Comparison of ENCODE assay signal across 13 cellular contexts in the genomic region with DNA sequence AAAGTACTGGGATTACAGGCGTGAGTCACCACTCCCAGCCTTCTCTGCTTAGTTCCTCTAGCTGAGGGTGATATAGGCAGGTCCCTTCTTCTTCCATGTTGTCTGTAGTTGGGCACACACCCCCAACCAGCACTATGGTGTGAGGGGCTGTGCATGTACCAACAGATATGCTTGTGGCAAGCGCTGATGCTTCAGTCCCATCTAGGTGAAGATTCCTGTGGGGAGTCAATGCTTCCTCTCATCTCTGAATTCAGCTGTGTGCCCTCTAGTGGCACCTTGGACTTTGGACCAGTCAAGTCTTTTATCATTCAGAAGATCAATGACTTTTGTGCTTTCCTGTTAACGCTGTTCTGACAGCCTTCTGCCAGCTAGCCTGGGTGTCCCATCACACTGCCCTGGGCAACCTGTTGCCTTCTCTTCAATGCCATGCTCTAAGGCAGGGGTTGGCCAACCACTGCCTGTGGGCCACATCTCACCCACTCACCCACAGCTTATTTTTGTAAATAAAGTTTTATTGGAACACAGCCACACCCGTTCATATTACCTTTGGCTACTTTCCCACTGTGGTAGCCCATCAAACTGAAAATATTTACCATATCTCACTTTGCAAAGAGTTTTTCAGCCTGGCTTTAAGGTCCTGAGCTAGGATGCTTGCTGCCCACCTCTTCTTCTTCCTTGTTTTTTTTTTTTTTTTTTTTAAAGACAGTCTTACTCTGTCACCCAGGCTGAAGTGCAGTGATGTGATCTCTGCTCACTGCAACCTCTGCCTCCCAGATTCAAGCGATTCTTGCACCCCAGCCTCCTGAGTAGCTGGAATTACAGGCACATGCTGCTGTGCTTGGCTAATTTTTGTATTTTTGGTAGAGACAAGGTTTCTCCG. TPM values are rescaled to one million over a fixed set of nuclear protein-coding genes. Genes with fewer than 3 reads are reported as not detected.
DNase-seq lines count a peak whose midpoint lies in the region; ATAC-seq and TF ChIP-seq lines count a peak whose summit lies in the region.
"Had no signal": no experiment of that assay in that cellular context is flagged by ENCODE, and none has a peak within 500 bp of the region (broad histone marks: within the 10 kb centered on the region; RNA-seq: fewer than 3 reads in every experiment).

No MANE protein-coding gene starts in this region.

- no peak; the same call in 1 of the 2 replicates for TF ChIP-seq RAD21 in IMR-90 (IDR thresholded peaks at IDR 0.05; ENCODE audit: low read length)

- H3K9me3 Mint-ChIP-seq in WTC11 = peaks cover 14% of the 10 kb centered on the region
- H3K9me3 Mint-ChIP-seq in stimulated activated memory B cell treated with anti-CD40 and anti-IgM and Interleukin-4, amounts not matched to agents 10 μg/mL and 1 μg/mL and 100 μg/mL, for 72 hours = peaks cover 14% of the 10 kb centered on the region

- intact Hi-C loops in IMR-90 (cut with micrococcal nuclease) = no loop called here
- intact Hi-C loops in left colon (cut with DNase I, micrococcal nuclease) = no loop called here

- no peak overlapping the region for H3K23ac ChIP-seq in IMR-90 (ENCODE audit: low read depth, low read length)

- no peak for ATAC-seq in IMR-90 (ENCODE audit: low read depth)
- peak; percentile 74 for ATAC-seq in WTC11
- peak; percentile 46 for ATAC-seq in left colon
- no peak for ATAC-seq in stimulated activated memory B cell treated with anti-CD40 and anti-IgM and Interleukin-4, amounts not matched to agents 10 μg/mL and 1 μg/mL and 100 μg/mL, for 72 hours
- ATAC-seq: naive thymus-derived CD4-positive, alpha-beta T cell had no signal

- no peaks in the 10 kb centered on the region for H3K27me3 ChIP-seq in IMR-90 (ENCODE audit: control insufficient read depth, insufficient read depth, low read length)

- H3K4ac ChIP-seq in IMR-90 (ENCODE audit: low read depth, low read length) = no peak overlapping the region

- peaks cover 6% of the 10 kb centered on the region for H4K20me1 ChIP-seq in IMR-90 (ENCODE audit: insufficient read depth, low read length)

- H3K9ac ChIP-seq in IMR-90 (ENCODE audit: low read depth, low read length) = no peak overlapping the region

- H3K4me3 ChIP-seq in IMR-90 (ENCODE audit: insufficient read depth, low read depth, low read length) = no peak overlapping the region

- H2BK5ac ChIP-seq in IMR-90 (ENCODE audit: low read depth, low read length, poor library complexity, severe bottlenecking) = no peak overlapping the region

- no peak overlapping the region for H4K8ac ChIP-seq in IMR-90 (ENCODE audit: low read depth in 2 of 2, low read length in 2 of 2)

- H3K36me3 Mint-ChIP-seq in WTC11 = peaks cover 10% of the 10 kb centered on the region; the same call in 1 of the 2 replicates
- no peaks in the 10 kb centered on the region for H3K36me3 Mint-ChIP-seq in stimulated activated memory B cell treated with anti-CD40 and anti-IgM and Interleukin-4, amounts not matched to agents 10 μg/mL and 1 μg/mL and 100 μg/mL, for 72 hours

- WGBS in IMR-90 (ENCODE audit: extremely low coverage in 2 of 2, insufficient read length in 1 of 2), 2 experiments = 80% methylated on average over 2 of the region's 6 CpGs; no CpG with 5 or more reads in 1 of the 2 experiments

- POLR2A ChIA-PET in IMR-90 (lab: Charles Lee; ENCODE audit: unreplicated experiment) (no interaction called here), WTC11 (lab: Charles Lee) (no interaction called here)

- no peak for TF ChIP-seq POLR2A in IMR-90 (IDR thresholded peaks at IDR 0.05; ENCODE audit: low read depth, low read length)

- peak; percentile 35 for TF ChIP-seq CTCF in C4-2B (conservative IDR thresholded peaks at IDR 0.05)
- peak; percentile 28; the same call in 1 of the 2 replicates for TF ChIP-seq CTCF in IMR-90 (conservative IDR thresholded peaks at IDR 0.05; ENCODE audit: low read depth, low read length)
- TF ChIP-seq CTCF in WTC11 (IDR thresholded peaks at IDR 0.05) = no peak

- H3K4me1 Mint-ChIP-seq in WTC11 = peaks cover 15% of the 10 kb centered on the region
- no peaks in the 10 kb centered on the region for H3K4me1 Mint-ChIP-seq in stimulated activated memory B cell treated with anti-CD40 and anti-IgM and Interleukin-4, amounts not matched to agents 10 μg/mL and 1 μg/mL and 100 μg/mL, for 72 hours
- H3K4me1 Mint-ChIP-seq: activated B cell treated with CpG ODN at 0.5 μM for 24 hours had no signal

- peak overlapping the region; percentile 1; the same call in 1 of the 2 replicates for H2AK5ac ChIP-seq in IMR-90 (ENCODE audit: low read depth, low read length)

- H3K9me1 ChIP-seq in IMR-90 (ENCODE audit: insufficient read depth, low read length) = peaks cover under 1% of the 10 kb centered on the region

- no peak overlapping the region for H3K27ac Mint-ChIP-seq in WTC11
- H3K27ac Mint-ChIP-seq in stimulated activated memory B cell treated with anti-CD40 and anti-IgM and Interleukin-4, amounts not matched to agents 10 μg/mL and 1 μg/mL and 100 μg/mL, for 72 hours = no peak overlapping the region
- H3K27ac Mint-ChIP-seq: activated B cell treated with CpG ODN at 0.5 μM for 24 hours; naive thymus-derived CD4-positive, alpha-beta T cell had no signal

- H3K79me1 ChIP-seq in IMR-90 (ENCODE audit: low read depth in 1 of 2, low read length in 2 of 2) = peaks cover 31 to 54% of the 10 kb centered on the region in 2 experiments

- no peak overlapping the region for H2BK20ac ChIP-seq in IMR-90 (ENCODE audit: low read depth, low read length)

- DNase-seq in IMR-90 = no peak
- DNase-seq in WTC11 (ENCODE audit: low spot score) = peak; percentile 38
- DNase-seq in left colon = no peak
- DNase-seq in islet precursor cell = no peak
- no peak for DNase-seq in NCI-H1092 treated with DMSO at 0.1 percent for 48 hours (lab: John Stamatoyannopoulos, UW)
- DNase-seq in ecto neural progenitor cell (ENCODE audit: low spot score) = no peak
- DNase-seq: activated B cell treated with CpG ODN at 0.5 μM for 24 hours; activated T-cell treated with anti-CD3 and anti-CD28 coated beads, Interleukin-2, amount 50 U/mL, for 1 hour; amniotic stem cell; naive thymus-derived CD4-positive, alpha-beta T cell; stimulated activated CD4-positive, alpha-beta T cell treated with anti-CD3 and anti-CD28 coated beads, Interleukin-12 subunit alpha, Interleukin-12 subunit beta, amount 100 ng/mL, for 4 hours had no signal

- no peak overlapping the region for H2BK120ac ChIP-seq in IMR-90 (ENCODE audit: low read depth, low read length)

- H3K4me3 Mint-ChIP-seq in WTC11 = no peak overlapping the region
- no peak overlapping the region for H3K4me3 Mint-ChIP-seq in stimulated activated memory B cell treated with anti-CD40 and anti-IgM and Interleukin-4, amounts not matched to agents 10 μg/mL and 1 μg/mL and 100 μg/mL, for 72 hours
- H3K4me3 Mint-ChIP-seq: activated B cell treated with CpG ODN at 0.5 μM for 24 hours; naive thymus-derived CD4-positive, alpha-beta T cell had no signal

- H3K56ac ChIP-seq in IMR-90 (ENCODE audit: extremely low read depth, insufficient read depth, low read length) = no peak overlapping the region

- H3K4me2 ChIP-seq in IMR-90 (ENCODE audit: low read depth, low read length) = no peak overlapping the region

- no peak overlapping the region for H4K5ac ChIP-seq in IMR-90 (ENCODE audit: low read depth, low read length)

- no peak overlapping the region for H3K14ac ChIP-seq in IMR-90 (replicated peaks; ENCODE audit: low read depth, low read length)

- H3K9me3 ChIP-seq in IMR-90 (ENCODE audit: control insufficient read depth, insufficient read depth, low read length) = no peaks in the 10 kb centered on the region; the same call in 1 of the 2 replicates

- H3K27me3 Mint-ChIP-seq in WTC11 (ENCODE audit: low read depth) = no peaks in the 10 kb centered on the region
- peaks cover 16% of the 10 kb centered on the region for H3K27me3 Mint-ChIP-seq in stimulated activated memory B cell treated with anti-CD40 and anti-IgM and Interleukin-4, amounts not matched to agents 10 μg/mL and 1 μg/mL and 100 μg/mL, for 72 hours

- H3K27ac ChIP-seq in C4-2B (no peak overlapping the region), IMR-90 (ENCODE audit: insufficient read depth, low read length) (no peak overlapping the region)

- H2AFZ ChIP-seq in IMR-90 (replicated peaks; ENCODE audit: low read length, poor library complexity) = no peak overlapping the region

- CTCF ChIA-PET in IMR-90 (lab: Yijun Ruan, JAX) = no interaction called here
- CTCF ChIA-PET in WTC11 (lab: Charles Lee) = interaction anchor here (0.7 to 1.5 kb wide), 8 partner anchors 8 to 347 kb away, joined by 3 to 6 read pairs (median 4); no protein-coding TSS in a partner anchor

- dilution Hi-C loops in IMR-90 (cut with HindIII; ENCODE audit: low sequenced_read_pairs, unreplicated experiment) = no loop called here

- in situ Hi-C loops in IMR-90 (cut with MboI; ENCODE audit: low sequenced_read_pairs) = no loop called here

- H2BK15ac ChIP-seq in IMR-90 (ENCODE audit: low read depth, low read length) = no peak overlapping the region

- BruUV-seq in IMR-90 (replicated peaks; lab: Mats Ljungman, UMichigan) = no TSS peak

- no peak overlapping the region for H2AK9ac ChIP-seq in IMR-90 (replicated peaks; ENCODE audit: low read depth, low read length, poor library complexity)

- H3K36me3 ChIP-seq in IMR-90 (ENCODE audit: control insufficient read depth, insufficient read depth, low read length) = peaks cover 2% of the 10 kb centered on the region; the same call in 1 of the 2 replicates

- H3K4me1 ChIP-seq in IMR-90 (ENCODE audit: control insufficient read depth, insufficient read depth, low read length) = peaks cover 4% of the 10 kb centered on the region

- H4K91ac ChIP-seq in IMR-90 (ENCODE audit: insufficient read depth, low read depth, low read length) = no peak overlapping the region

- no peak overlapping the region for H3K18ac ChIP-seq in IMR-90 (ENCODE audit: low read depth, low read length)

TF ChIP-seq in IMR-90, 13 proteins besides CTCF, POLR2A, EP300 and RAD21:
- TF ChIP-seq SMC3 (IDR thresholded peaks at IDR 0.05; ENCODE audit: low read depth, low read length) (peak; percentile 24; the same call in 1 of the 2 replicates), RFX5 (IDR thresholded peaks at IDR 0.05; ENCODE audit: low read depth, low read length) (no peak), RCOR1 (IDR thresholded peaks at IDR 0.05; ENCODE audit: insufficient replicate concordance, low read length) (no peak)
TF ChIP-seq in IMR-90: peak in this region for 1.

RNA-seq across cellular contexts. Expression of a gene that starts 51.0 kb away (rescaled TPM):
- total RNA-seq in IMR-90 (2012; rRNA removed) (5.2 and 5.6 TPM in 2 replicates), WTC11 (2021) (1.9 to 3.7 TPM (median 2.6 TPM) in 3 replicates), left colon (10 to 100 TPM; 59.5 to 59.6 TPM)
- polyA plus RNA-seq in IMR-90 (2012; rRNA removed) = 14.8 and 16.0 TPM in 2 replicates
- polyA plus RNA-seq in IMR-90 (2012; cell fraction: cytosol; rRNA removed) = 12.8 and 30.1 TPM in 2 replicates
- 40.4 and 69.1 TPM in 2 replicates for polyA plus RNA-seq in IMR-90 (2012; cell fraction: nucleus; rRNA removed; ENCODE audit: low replicate concordance)
- total RNA-seq: activated B cell treated with CpG ODN at 0.5 μM for 24 hours had no signal

Comparison
In these comparisons a context has a peak if more than half of its experiments do, and no peak if none do; other contexts are left out.
1. ATAC-seq: peak in WTC11 (single experiment) and left colon (single experiment); none in IMR-90 (single experiment) and stimulated activated memory B cell treated with anti-CD40 and anti-IgM and Interleukin-4, amounts not matched to agents 10 μg/mL and 1 μg/mL and 100 μg/mL, for 72 hours (single experiment).